Comparison of ENCODE assay signal across 1 cellular context in the genomic region with DNA sequence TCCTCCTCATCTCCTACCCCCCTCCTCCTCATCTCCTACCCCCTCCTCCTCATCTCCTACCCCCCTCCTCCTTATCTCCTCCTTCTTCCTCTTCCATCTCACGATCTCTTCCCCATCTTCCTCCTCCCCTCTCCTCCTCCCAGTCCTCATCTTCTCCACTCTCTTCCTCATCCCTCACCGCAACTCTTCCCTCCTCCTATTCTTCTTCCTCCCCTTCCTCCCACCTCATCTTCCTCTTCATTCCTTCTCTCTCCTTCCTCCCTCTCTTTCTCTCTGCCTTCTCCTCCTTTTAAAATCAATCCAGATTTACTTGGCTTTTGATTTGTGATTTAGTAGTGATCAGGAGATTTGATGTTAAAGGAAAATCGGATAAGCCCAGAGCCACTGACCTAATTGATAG.
TF ChIP-seq lines count a peak whose summit lies in the region.

No MANE protein-coding gene starts in this region.

TF ChIP-seq in K562, 482 proteins besides CTCF, POLR2A, EP300 and RAD21 (continued from another document):
- TF ChIP-seq, protein P1, sequence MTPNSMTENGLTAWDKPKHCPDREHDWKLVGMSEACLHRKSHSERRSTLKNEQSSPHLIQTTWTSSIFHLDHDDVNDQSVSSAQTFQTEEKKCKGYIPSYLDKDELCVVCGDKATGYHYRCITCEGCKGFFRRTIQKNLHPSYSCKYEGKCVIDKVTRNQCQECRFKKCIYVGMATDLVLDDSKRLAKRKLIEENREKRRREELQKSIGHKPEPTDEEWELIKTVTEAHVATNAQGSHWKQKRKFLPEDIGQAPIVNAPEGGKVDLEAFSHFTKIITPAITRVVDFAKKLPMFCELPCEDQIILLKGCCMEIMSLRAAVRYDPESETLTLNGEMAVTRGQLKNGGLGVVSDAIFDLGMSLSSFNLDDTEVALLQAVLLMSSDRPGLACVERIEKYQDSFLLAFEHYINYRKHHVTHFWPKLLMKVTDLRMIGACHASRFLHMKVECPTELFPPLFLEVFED (CRISPR knock-in tag; conservative IDR thresholded peaks at IDR 0.05): 0 out of 2 replicates have a peak, but pooled peaks have one; percentile 19
- TF ChIP-seq, protein P2, sequence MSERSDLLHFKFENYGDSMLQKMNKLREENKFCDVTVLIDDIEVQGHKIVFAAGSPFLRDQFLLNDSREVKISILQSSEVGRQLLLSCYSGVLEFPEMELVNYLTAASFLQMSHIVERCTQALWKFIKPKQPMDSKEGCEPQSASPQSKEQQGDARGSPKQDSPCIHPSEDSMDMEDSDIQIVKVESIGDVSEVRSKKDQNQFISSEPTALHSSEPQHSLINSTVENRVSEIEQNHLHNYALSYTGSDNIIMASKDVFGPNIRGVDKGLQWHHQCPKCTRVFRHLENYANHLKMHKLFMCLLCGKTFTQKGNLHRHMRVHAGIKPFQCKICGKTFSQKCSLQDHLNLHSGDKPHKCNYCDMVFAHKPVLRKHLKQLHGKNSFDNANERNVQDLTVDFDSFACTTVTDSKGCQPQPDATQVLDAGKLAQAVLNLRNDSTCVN (CRISPR knock-in tag; IDR thresholded peaks at IDR 0.05): peak; percentile 42; the same call in 1 of the 2 replicates
- no peak for TF ChIP-seq CBX1 (IDR thresholded peaks at IDR 0.05; ENCODE audit: low read depth)
- TF ChIP-seq TSC22D4 (tag; IDR thresholded peaks at IDR 0.05): 0 out of 2 replicates have a peak, but pooled peaks have one; percentile 34
- TF ChIP-seq ZNF431 (CRISPR knock-in tag; IDR thresholded peaks at IDR 0.05): no peak
- TF ChIP-seq NFXL1 (CRISPR knock-in tag; IDR thresholded peaks at IDR 0.05): no peak
- no peak for TF ChIP-seq SUPT5H (IDR thresholded peaks at IDR 0.05)
- no peak for TF ChIP-seq ZNF785 (CRISPR knock-in tag; IDR thresholded peaks at IDR 0.05)
- TF ChIP-seq HDAC1 (IDR thresholded peaks at IDR 0.05): peak in 1 of 2 experiments; percentile 55; a peak in 2 of 4 replicates
- peak; percentile 45 to 59 for TF ChIP-seq KDM1A (IDR thresholded peaks at IDR 0.05)
